ENCODE assay signal across 1 cellular context in the genomic region with DNA sequence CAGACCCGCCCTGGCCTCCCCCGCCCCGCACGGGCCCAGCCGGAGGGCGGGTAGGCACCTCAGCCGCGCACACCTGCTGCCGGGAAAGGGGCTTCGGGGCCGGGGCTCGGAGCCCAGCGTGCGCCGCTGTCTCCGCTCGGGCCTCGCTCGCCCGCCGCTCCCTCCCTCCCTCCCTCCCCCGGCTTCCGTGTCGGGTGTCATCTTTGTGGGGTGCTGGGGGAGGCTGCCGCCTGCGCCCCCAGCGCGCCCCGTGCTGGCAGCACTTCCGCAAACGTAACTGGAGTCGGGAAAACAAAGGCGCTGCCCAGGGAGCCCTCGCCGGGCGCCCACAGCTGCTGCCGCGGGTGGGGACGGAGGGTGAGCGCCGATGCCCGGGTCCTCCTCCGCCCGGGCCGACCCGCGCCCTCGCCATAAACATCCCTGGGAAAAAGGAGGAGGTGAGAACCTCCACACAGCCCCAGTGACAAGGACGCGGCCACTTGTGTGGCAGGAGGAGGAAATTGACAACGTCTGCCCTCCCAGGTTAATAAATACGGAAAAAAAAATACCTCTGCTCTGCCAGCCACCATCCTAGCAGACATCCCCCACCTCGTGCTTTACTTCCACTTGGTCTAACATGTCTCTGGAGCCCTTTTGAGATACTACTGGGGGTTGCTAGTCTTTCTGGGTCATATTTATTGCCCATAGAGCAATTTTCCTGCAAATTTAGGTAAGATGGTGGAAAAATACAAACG.
A peak's percentile ranks its signal among the peaks of the same experiment; 100 is the strongest.
TF ChIP-seq lines count a peak whose summit lies in the region.

No MANE protein-coding gene starts in this region.

TF ChIP-seq in H1, 55 proteins besides CTCF, POLR2A, EP300 and RAD21 (continued from another document):
- TF ChIP-seq USF2 (IDR thresholded peaks at IDR 0.05; ENCODE audit: low read length) (no peak), EZH2 (IDR thresholded peaks at IDR 0.05; ENCODE audit: low read depth, low read length, severe bottlenecking) (peak; percentile 40), SIX5 (IDR thresholded peaks at IDR 0.05; ENCODE audit: low read depth, low read length) (no peak), ASH2L (IDR thresholded peaks at IDR 0.05; ENCODE audit: low read length) (peak; percentile 41), HDAC6 (IDR thresholded peaks at IDR 0.05; ENCODE audit: low read depth, low read length) (no peak), GTF2F1 (IDR thresholded peaks at IDR 0.05; ENCODE audit: borderline replicate concordance, low read depth, low read length) (no peak), ZNF274 (IDR thresholded peaks at IDR 0.05; ENCODE audit: borderline replicate concordance, extremely low read depth, low read length) (no peak), JUN (IDR thresholded peaks at IDR 0.05; ENCODE audit: low read depth, low read length) (no peak), RFX5 (IDR thresholded peaks at IDR 0.05; ENCODE audit: borderline replicate concordance, low read depth, low read length) (no peak), KDM4A (IDR thresholded peaks at IDR 0.05; ENCODE audit: low read depth, low read length, severe bottlenecking) (peak; percentile 87), MAFK (IDR thresholded peaks at IDR 0.05; ENCODE audit: low read depth, low read length) (no peak), NANOG (IDR thresholded peaks at IDR 0.05; ENCODE audit: insufficient read depth, low read depth, low read length, poor library complexity, severe bottlenecking) (no peak), SIN3A (conservative IDR thresholded peaks at IDR 0.05 in 1 of 2, IDR thresholded peaks at IDR 0.05 in 1 of 2; ENCODE audit: low read depth in 1 of 2, low read length in 2 of 2) (peak in 1 of 2 experiments; percentile 70; a peak in 2 of 4 replicates), E2F6 (IDR thresholded peaks at IDR 0.05) (0 out of 2 replicates have a peak, but pooled peaks have one; percentile 7), SRF (IDR thresholded peaks at IDR 0.05; ENCODE audit: low read depth, low read length) (no peak), CHD1 (IDR thresholded peaks at IDR 0.05; ENCODE audit: low read depth, low read length) (no peak), TAF7 (optimal IDR thresholded peaks at IDR 0.05; ENCODE audit: borderline replicate concordance, low read depth, low read length) (no peak), EGR1 (IDR thresholded peaks at IDR 0.05; ENCODE audit: borderline replicate concordance, low read depth, low read length) (no peak)
